Comparison of ENCODE assay signal across 11 cellular contexts in genomic region chr3:136070334-136070733, GRCh38.
DNase-seq lines count a peak whose midpoint lies in the region; ATAC-seq and TF ChIP-seq lines count a peak whose summit lies in the region.
"Had no signal": no experiment of that assay in that cellular context is flagged by ENCODE, and none has a peak within 500 bp of the region (broad histone marks: within the 10 kb centered on the region; RNA-seq: fewer than 3 reads in every experiment).

No MANE protein-coding gene starts in this region.

- in situ Hi-C loops in GM23248 (cut with MboI) (loop anchor here (10.0 kb wide), 1 partner anchor 674 kb away; no protein-coding TSS in a partner anchor), gastrocnemius medialis (cut with MboI; ENCODE audit: low sequenced_read_pairs in 4 of 4) (loop anchor here (10.0 kb wide), 4 partner anchors 674 to 954 kb away; partner anchors contain the start of gene STAG1 (in 1 of the 4))

- ATAC-seq in gastrocnemius medialis: peak; percentile 41 to 61
- ATAC-seq in GM19351 (IDR thresholded peaks at IDR 0.05; ENCODE audit: unreplicated experiment): no peak

- H3K4me1 ChIP-seq in GM23248 (ENCODE audit: insufficient read depth) (peaks cover 66% of the 10 kb centered on the region), SK-N-SH (ENCODE audit: control insufficient read depth in 1 of 2, insufficient read depth in 2 of 2, low read depth in 1 of 2, low read length in 1 of 2) (peaks cover 8 to 14% of the 10 kb centered on the region in 2 experiments), gastrocnemius medialis (peaks cover 30 to 40% of the 10 kb centered on the region in 2 donors)

- TF ChIP-seq CTCF in SK-N-SH (IDR thresholded peaks at IDR 0.05) (no peak), fibroblast of pulmonary artery (IDR thresholded peaks at IDR 0.05; ENCODE audit: low read length, missing control alignments) (no peak), gastrocnemius medialis (IDR thresholded peaks at IDR 0.05 in 4 of 5, conservative IDR thresholded peaks at IDR 0.05 in 1 of 5) (no peak)

- DNase-seq in GM23248 (peak; percentile 93), SK-N-SH (no peak), fibroblast of pulmonary artery (ENCODE audit: low read depth) (peak; percentile 69), gastrocnemius medialis (no peak), T-helper 1 cell (no peak), NCI-H1436 (lab: John Stamatoyannopoulos, UW) (no peak), NCI-H69 (lab: John Stamatoyannopoulos, UW) (no peak)
- DNase-seq: activated effector memory CD4-positive, alpha-beta T cell treated with Interleukin-2 at 50 U/mL for 16 hours; DMS79; NK-92 treated with Interleukin-12 subunit alpha and Interleukin-12 subunit beta, amount 100 ng/mL, for 24 hours had no signal

- H3K27ac ChIP-seq in GM23248 (peak overlapping the region; percentile 88), SK-N-SH (ENCODE audit: low read depth in 2 of 2, low read length in 1 of 2) (peak overlapping the region; percentile 39 to 72; a peak in 3 of 4 replicates), gastrocnemius medialis (peak overlapping the region; percentile 66 to 81 (median 77))

- peaks cover 8% of the 10 kb centered on the region for H3K79me2 ChIP-seq in GM23248 (ENCODE audit: insufficient read depth)
- H3K79me2 ChIP-seq in SK-N-SH (ENCODE audit: insufficient read depth): no peaks in the 10 kb centered on the region

- peak overlapping the region; percentile 60 for H3K4me3 ChIP-seq in GM23248
- no peak overlapping the region for H3K4me3 ChIP-seq in SK-N-SH (ENCODE audit: low read depth in 2 of 2, low read length in 1 of 2)
- no peak overlapping the region for H3K4me3 ChIP-seq in fibroblast of pulmonary artery (replicated peaks; ENCODE audit: low read depth, low read length)
- H3K4me3 ChIP-seq in gastrocnemius medialis: no peak overlapping the region

- H3K9ac ChIP-seq in GM23248 (peak overlapping the region; percentile 61), SK-N-SH (peak overlapping the region; percentile 30; the same call in 1 of the 2 replicates)

- H4K20me1 ChIP-seq in GM23248 (ENCODE audit: insufficient read depth) (no peaks in the 10 kb centered on the region), SK-N-SH (ENCODE audit: insufficient read depth) (no peaks in the 10 kb centered on the region)

- CTCF ChIA-PET in SK-N-SH (lab: Yijun Ruan, JAX): interaction anchor here (0.6 to 3.3 kb wide), 6 partner anchors 10 to 944 kb away, joined by 3 to 26 read pairs (median 8); partner anchors contain the start of gene STAG1

- TF ChIP-seq RAD21 in SK-N-SH (IDR thresholded peaks at IDR 0.05; ENCODE audit: low read length): no peak

- POLR2A ChIA-PET in SK-N-SH (lab: Yijun Ruan, JAX): no interaction called here

- H3K27me3 ChIP-seq in GM23248 (replicated peaks; ENCODE audit: insufficient read depth) (no peaks in the 10 kb centered on the region), SK-N-SH (ENCODE audit: insufficient read depth) (no peaks in the 10 kb centered on the region), gastrocnemius medialis (no peaks in the 10 kb centered on the region)

- 2% methylated on average over 3 of the region's 3 CpGs for WGBS in GM23248 (ENCODE audit: low coverage in 1 of 2, low lambda C conversion rate in 2 of 2, missing lambda C conversion rate in 2 of 2), 2 experiments
- 15% methylated on average over 3 of the region's 3 CpGs for WGBS in SK-N-SH (ENCODE audit: low lambda C conversion rate)

- no peaks in the 10 kb centered on the region for H3K9me2 ChIP-seq in GM23248 (ENCODE audit: insufficient read depth)
- H3K9me2 ChIP-seq in SK-N-SH: no peaks in the 10 kb centered on the region

- H3F3A ChIP-seq in GM23248 (ENCODE audit: insufficient read depth): peaks cover 89% of the 10 kb centered on the region
- peaks cover 39% of the 10 kb centered on the region for H3F3A ChIP-seq in SK-N-SH (replicated peaks; ENCODE audit: insufficient read depth)

- H3K36me3 ChIP-seq in GM23248 (ENCODE audit: low read depth): no peaks in the 10 kb centered on the region
- H3K36me3 ChIP-seq in SK-N-SH (replicated peaks in 1 of 2; ENCODE audit: control insufficient read depth in 1 of 2, insufficient read depth in 2 of 2, low read length in 1 of 2): peaks cover 0 to 15% of the 10 kb centered on the region in 2 experiments
- no peaks in the 10 kb centered on the region for H3K36me3 ChIP-seq in gastrocnemius medialis

- H3K4me2 ChIP-seq in GM23248 (ENCODE audit: unreplicated experiment) (peak overlapping the region; percentile 83), SK-N-SH (peak overlapping the region; percentile 3; the same call in 1 of the 2 replicates)

- no peaks in the 10 kb centered on the region for H3K9me3 ChIP-seq in GM23248 (ENCODE audit: low read depth)
- no peaks in the 10 kb centered on the region; the same call in 1 of the 2 replicates for H3K9me3 ChIP-seq in SK-N-SH
- H3K9me3 ChIP-seq in gastrocnemius medialis: no peaks in the 10 kb centered on the region

- intact Hi-C loops in gastrocnemius medialis (cut with DNase I; ENCODE audit: low total_unique reads): loop anchor here (5.0 kb wide), 1 partner anchor 792 kb away; the partner anchor contains the start of gene NCK1

- no peak for TF ChIP-seq POLR2A in gastrocnemius medialis (IDR thresholded peaks at IDR 0.05)

- peak in 1 of 2 experiments; percentile 66; a peak in 1 of 4 replicates for TF ChIP-seq EP300 in SK-N-SH (IDR thresholded peaks at IDR 0.05; ENCODE audit: borderline replicate concordance in 1 of 2, low read depth in 1 of 2, low read length in 1 of 2)

- H2AFZ ChIP-seq in GM23248 (no peak overlapping the region), SK-N-SH (ENCODE audit: low read depth) (no peak overlapping the region)

TF ChIP-seq in SK-N-SH, 30 proteins besides CTCF, POLR2A, EP300 and RAD21 (continues in another document):
- TF ChIP-seq MXI1 (IDR thresholded peaks at IDR 0.05; ENCODE audit: low read depth, low read length) (no peak), NRF1 (IDR thresholded peaks at IDR 0.05; ENCODE audit: low read depth, low read length) (no peak), REST (IDR thresholded peaks at IDR 0.05; ENCODE audit: low read depth, low read length) (no peak), GABPA (IDR thresholded peaks at IDR 0.05; ENCODE audit: low read depth) (no peak; the same call in 1 of the 2 replicates), CHD2 (IDR thresholded peaks at IDR 0.05; ENCODE audit: low read length, partially characterized antibody) (no peak), FOXM1 (IDR thresholded peaks at IDR 0.05; ENCODE audit: low read depth) (no peak), TEAD4 (IDR thresholded peaks at IDR 0.05; ENCODE audit: borderline replicate concordance, insufficient read depth) (0 out of 2 replicates have a peak, but pooled peaks have one; percentile 50), RFX5 (IDR thresholded peaks at IDR 0.05; ENCODE audit: low read length) (no peak), YY1 (IDR thresholded peaks at IDR 0.05; ENCODE audit: low read depth) (no peak), SMC3 (IDR thresholded peaks at IDR 0.05; ENCODE audit: low read depth, low read length) (no peak), RCOR1 (IDR thresholded peaks at IDR 0.05; ENCODE audit: low read length) (no peak), USF1 (IDR thresholded peaks at IDR 0.05; ENCODE audit: borderline replicate concordance, low read depth) (no peak), PBX3 (IDR thresholded peaks at IDR 0.05) (peak; percentile 15; the same call in 1 of the 2 replicates)

Comparison
In these comparisons a context has a peak if more than half of its experiments do, and no peak if none do; other contexts are left out.
1. DNase-seq: peak in GM23248 (single experiment) and fibroblast of pulmonary artery (single experiment); none in SK-N-SH (single experiment), gastrocnemius medialis (0 of 2), T-helper 1 cell (0 of 5), NCI-H1436 (single experiment) and NCI-H69 (single experiment).
2. Peak in every context shown above with its lines, with median percentiles within 50 percentile points of each other: H3K27ac ChIP-seq.